Comparison of ENCODE assay signal across 8 cellular contexts in the genomic region with DNA sequence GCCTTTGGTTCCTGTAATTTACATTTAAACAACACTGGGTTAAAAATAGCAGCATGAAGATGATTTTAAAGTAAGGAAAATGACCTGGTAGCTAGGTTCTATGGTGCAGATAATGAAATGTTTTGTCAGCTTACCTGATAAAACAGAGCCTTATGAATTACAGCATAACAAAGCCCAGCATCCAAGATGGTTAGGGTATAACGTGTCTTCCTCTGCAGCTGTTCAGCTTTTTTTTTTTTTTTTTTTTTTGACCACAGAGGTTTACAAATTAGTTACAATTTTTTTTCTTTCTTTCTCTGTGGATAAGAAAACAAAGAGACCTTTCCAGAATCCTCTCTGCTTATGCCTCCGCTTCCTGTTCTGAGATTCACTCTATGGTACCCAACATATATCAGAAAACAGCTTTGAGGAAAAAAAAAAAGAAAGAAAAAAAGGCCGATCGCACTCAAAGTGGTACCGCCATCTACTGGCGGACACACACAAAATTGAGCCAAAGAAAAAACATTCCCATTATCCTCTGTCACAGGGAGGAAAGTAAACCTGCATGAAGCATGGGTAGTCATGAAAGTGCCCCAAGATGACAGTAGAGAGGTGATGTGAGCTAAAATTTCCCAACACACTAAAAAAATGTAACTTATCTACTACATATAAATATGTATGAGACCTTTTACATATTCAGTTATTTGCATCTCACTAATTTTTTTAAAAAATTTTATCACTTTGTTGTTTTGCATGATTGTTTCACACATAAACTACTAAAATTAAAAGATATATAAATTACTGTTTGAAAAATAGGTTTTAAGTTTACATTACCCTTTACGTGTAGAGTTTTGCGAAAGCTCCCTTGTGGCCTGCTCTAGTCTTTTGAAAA. TPM values are rescaled to one million over a fixed set of nuclear protein-coding genes. Genes with fewer than 3 reads are reported as not detected.
A peak's percentile ranks its signal among the peaks of the same experiment; 100 is the strongest.
DNase-seq lines count a peak whose midpoint lies in the region; FAIRE-seq and TF ChIP-seq lines count a peak whose summit lies in the region.

SCN3A (minus strand) TSS at position 362 of the 871 bp plus-strand sequence. CDS start 27,656 bp downstream, outside the sequence.

- CTCF ChIA-PET in activated naive CD4-positive, alpha-beta T cell treated with anti-CD3 and anti-CD28 coated beads for 36 hours (lab: Charles Lee) = interaction anchor here (0.7 to 4.3 kb wide), 14 partner anchors 16 to 212 kb away, joined by 3 to 42 read pairs (median 4); no protein-coding TSS in a partner anchor

- intact Hi-C loops in activated naive CD4-positive, alpha-beta T cell treated with anti-CD3 and anti-CD28 coated beads for 36 hours (cut with micrococcal nuclease) = loop anchor here (1.0 to 5.0 kb wide), 4 partner anchors 62 to 467 kb away; no protein-coding TSS in a partner anchor

- no peak within 1 kb of the TSS for H3K27ac Mint-ChIP-seq in activated naive CD4-positive, alpha-beta T cell treated with anti-CD3 and anti-CD28 coated beads for 36 hours
- H3K27ac Mint-ChIP-seq in nephron progenitor cell = no peak within 1 kb of the TSS

- in situ Hi-C loops in GM23248 (cut with MboI) = loop anchor here (10.0 kb wide), 1 partner anchor 469 kb away; no protein-coding TSS in a partner anchor

- no peaks in the 10 kb centered on the region for H3K27me3 ChIP-seq in GM23248 (replicated peaks; ENCODE audit: insufficient read depth)

- no peak within 1 kb of the TSS for H3K27ac ChIP-seq in GM23248

- no peaks in the 10 kb centered on the region for H3K36me3 ChIP-seq in GM23248 (ENCODE audit: low read depth)

- no peaks in the 10 kb centered on the region for H3K9me2 ChIP-seq in GM23248 (ENCODE audit: insufficient read depth)

- no peaks in the 10 kb centered on the region for H3K9me3 ChIP-seq in GM23248 (ENCODE audit: low read depth)

- H4K20me1 ChIP-seq in GM23248 (ENCODE audit: insufficient read depth) = no peaks in the 10 kb centered on the region

- H3K79me2 ChIP-seq in GM23248 (ENCODE audit: insufficient read depth) = no peaks in the 10 kb centered on the region

- DNase-seq in activated naive CD4-positive, alpha-beta T cell treated with anti-CD3 and anti-CD28 coated beads for 36 hours = peak; percentile 18
- no peak for DNase-seq in activated naive CD4-positive, alpha-beta T cell treated with Interleukin-2 at 50 U/mL for 16 hours
- DNase-seq in GM23248 (peak; percentile 69), LNCaP clone FGC (ENCODE audit: low read depth) (no peak), RCC 7860 (ENCODE audit: low spot score) (peak; percentile 45), epithelial cell of proximal tubule (ENCODE audit: low read depth) (no peak), nephron progenitor cell (peak; percentile 31)
- no peak for DNase-seq in activated effector memory CD4-positive, alpha-beta T cell treated with anti-CD3 and anti-CD28 coated beads, Interleukin-2, amount 50 U/mL, for 16 hours

- TF ChIP-seq CTCF in LNCaP clone FGC (IDR thresholded peaks at IDR 0.05; ENCODE audit: control insufficient read depth, extremely low read depth, insufficient read depth) (peak; percentile 73), epithelial cell of proximal tubule (conservative IDR thresholded peaks at IDR 0.05; ENCODE audit: low read depth, low read length) (peak; percentile 86), nephron progenitor cell (IDR thresholded peaks at IDR 0.05) (peak; percentile 67)

- H3K4me3 ChIP-seq in GM23248 (no peak within 1 kb of the TSS), LNCaP clone FGC (ENCODE audit: low read depth, low read length) (no peak within 1 kb of the TSS), epithelial cell of proximal tubule (ENCODE audit: low read depth, low read length) (peak within 1 kb of the TSS; percentile 52)

- no peaks in the 10 kb centered on the region for H3K4me1 ChIP-seq in GM23248 (ENCODE audit: insufficient read depth)

- H3K4me1 Mint-ChIP-seq in activated naive CD4-positive, alpha-beta T cell treated with anti-CD3 and anti-CD28 coated beads for 36 hours (ENCODE audit: low read depth) = peaks cover 3% of the 10 kb centered on the region
- peaks cover 5% of the 10 kb centered on the region for H3K4me1 Mint-ChIP-seq in nephron progenitor cell

- no peak within 1 kb of the TSS for H3K9ac ChIP-seq in GM23248

- no peaks in the 10 kb centered on the region for H3K9me3 Mint-ChIP-seq in activated naive CD4-positive, alpha-beta T cell treated with anti-CD3 and anti-CD28 coated beads for 36 hours
- H3K9me3 Mint-ChIP-seq in nephron progenitor cell = peaks cover 4% of the 10 kb centered on the region

- no peak within 1 kb of the TSS for H3K4me2 ChIP-seq in GM23248 (ENCODE audit: unreplicated experiment)

- H3K27me3 Mint-ChIP-seq in activated naive CD4-positive, alpha-beta T cell treated with anti-CD3 and anti-CD28 coated beads for 36 hours (ENCODE audit: low read depth) = peaks cover 9% of the 10 kb centered on the region
- H3K27me3 Mint-ChIP-seq in nephron progenitor cell (ENCODE audit: low read depth, poor library complexity) = peaks cover 5% of the 10 kb centered on the region

- 16% methylated on average over 8 of the region's 8 CpGs for WGBS in GM23248 (ENCODE audit: low coverage in 1 of 2, low lambda C conversion rate in 2 of 2, missing lambda C conversion rate in 2 of 2), 2 experiments

- peak within 1 kb of the TSS; percentile 11 for H3K4me3 Mint-ChIP-seq in activated naive CD4-positive, alpha-beta T cell treated with anti-CD3 and anti-CD28 coated beads for 36 hours
- H3K4me3 Mint-ChIP-seq in nephron progenitor cell = no peak within 1 kb of the TSS

- H2AFZ ChIP-seq in GM23248 = no peak within 1 kb of the TSS

- peak; percentile 70 for FAIRE-seq in RCC 7860 (lab: Jason Lieb, UNC)

- H3F3A ChIP-seq in GM23248 (ENCODE audit: insufficient read depth) = no peaks in the 10 kb centered on the region

- no peaks in the 10 kb centered on the region for H3K36me3 Mint-ChIP-seq in activated naive CD4-positive, alpha-beta T cell treated with anti-CD3 and anti-CD28 coated beads for 36 hours (ENCODE audit: low read depth)
- no peaks in the 10 kb centered on the region for H3K36me3 Mint-ChIP-seq in nephron progenitor cell (ENCODE audit: low read depth)

RNA-seq across cellular contexts. Expression of gene SCN3A, which starts in this region (rescaled TPM):
- under 1 TPM; 0.10 to 0.12 TPM for total RNA-seq in activated naive CD4-positive, alpha-beta T cell treated with anti-CD3 and anti-CD28 coated beads for 36 hours
- total RNA-seq in GM23248 (2014; rRNA removed; shearing (Covaris generic)) = 0.11 TPM in 1 of 2 replicates, not detected in the other
- polyA plus RNA-seq in GM23248 (2016; fragmentation: Nextera tagmentation; extraction: Ambion mirVana) = not detected in 2 replicates
- 0.52 and 0.94 TPM in 2 replicates for total RNA-seq in epithelial cell of proximal tubule

Comparison
In these comparisons a context has a peak if more than half of its experiments do, and no peak if none do; other contexts are left out.
1. Peak in DNase-seq in activated naive CD4-positive, alpha-beta T cell treated with anti-CD3 and anti-CD28 coated beads for 36 hours; RNA of the gene not detected or under 1 TPM.
2. Peak in DNase-seq in GM23248; RNA of the gene not detected or under 1 TPM.
3. DNase-seq: peak in RCC 7860 (single experiment) and nephron progenitor cell (single experiment); none in activated naive CD4-positive, alpha-beta T cell treated with Interleukin-2 at 50 U/mL for 16 hours (single experiment), LNCaP clone FGC (single experiment), epithelial cell of proximal tubule (single experiment) and activated effector memory CD4-positive, alpha-beta T cell treated with anti-CD3 and anti-CD28 coated beads, Interleukin-2, amount 50 U/mL, for 16 hours (single experiment).
4. Peak in every context shown above with its lines, with median percentiles within 50 percentile points of each other: CTCF ChIP-seq.